ENCODE assay signal across 9 cellular contexts in genomic region chr2:105797298-105797819, GRCh38. TPM values are rescaled to one million over a fixed set of nuclear protein-coding genes. Genes with fewer than 3 reads are reported as not detected.
DNase-seq lines count a peak whose midpoint lies in the region; ATAC-seq and TF ChIP-seq lines count a peak whose summit lies in the region.
"Had no signal": no experiment of that assay in that cellular context is flagged by ENCODE, and none has a peak within 500 bp of the region (broad histone marks: within the 10 kb centered on the region; RNA-seq: fewer than 3 reads in every experiment).

No MANE protein-coding gene starts in this region.

- 69 to 72% methylated on average over 7 of the region's 7 CpGs for WGBS in testis, 2 donors

- TF ChIP-seq POLR2A in testis (IDR thresholded peaks at IDR 0.05): no peak

- H3K36me3 ChIP-seq in testis (ENCODE audit: low read depth, missing control alignments): no peaks in the 10 kb centered on the region

- H3K9me3 Mint-ChIP-seq in natural killer cell: no peaks in the 10 kb centered on the region

- peak; percentile 59 for ATAC-seq in GM18498 (IDR thresholded peaks at IDR 0.05; ENCODE audit: unreplicated experiment)
- peak; percentile 49 for ATAC-seq in GM21786 (IDR thresholded peaks at IDR 0.05; ENCODE audit: unreplicated experiment)
- peak; percentile 58 to 77 (median 76) for ATAC-seq in natural killer cell

- peak overlapping the region; percentile 81 for H3K4me3 Mint-ChIP-seq in natural killer cell

- TF ChIP-seq CTCF in cardiac fibroblast (IDR thresholded peaks at IDR 0.05; ENCODE audit: low read depth, low read length) (no peak), natural killer cell (IDR thresholded peaks at IDR 0.05) (no peak), testis (IDR thresholded peaks at IDR 0.05) (no peak)

- no peak overlapping the region for H3K4me3 ChIP-seq in cardiac fibroblast (replicated peaks in 1 of 2; ENCODE audit: low read depth in 2 of 2, low read length in 2 of 2)
- no peak overlapping the region for H3K4me3 ChIP-seq in testis

- no peaks in the 10 kb centered on the region for H3K27me3 Mint-ChIP-seq in natural killer cell (ENCODE audit: low read depth in 2 of 2)

- H3K9me3 ChIP-seq in testis: no peaks in the 10 kb centered on the region

- H3K4me1 ChIP-seq in testis: peaks cover 17% of the 10 kb centered on the region

- peak; percentile 29 for DNase-seq in LHCN-M2 (ENCODE audit: low read depth)
- peak; percentile 63 to 67 for DNase-seq in cardiac fibroblast (ENCODE audit: low read depth in 2 of 2)
- peak; percentile 54 for DNase-seq in natural killer cell
- DNase-seq in testis: no peak
- no peak for DNase-seq in NCI-H2196 treated with DMSO at 0.1 percent for 48 hours (lab: John Stamatoyannopoulos, UW; ENCODE audit: unreplicated experiment)
- no peak for DNase-seq in NCI-H524 (lab: John Stamatoyannopoulos, UW)

- peak overlapping the region in 1 of 2 donors; percentile 36 for H3K27ac ChIP-seq in testis
- H3K27ac ChIP-seq: VCaP had no signal

- intact Hi-C loops in natural killer cell (cut with micrococcal nuclease): loop anchor here (2.0 to 5.0 kb wide), 4 partner anchors 35 to 725 kb away; no protein-coding TSS in a partner anchor
- intact Hi-C loops in testis (cut with DNase I; ENCODE audit: low total_unique reads): no loop called here

- peak overlapping the region; percentile 91 to 93 for H3K27ac Mint-ChIP-seq in natural killer cell

- no peaks in the 10 kb centered on the region for H3K27me3 ChIP-seq in testis

- peaks cover 88% of the 10 kb centered on the region in 2 donors for H3K4me1 Mint-ChIP-seq in natural killer cell

- no peaks in the 10 kb centered on the region for H3K36me3 Mint-ChIP-seq in natural killer cell

RNA-seq across cellular contexts. Expression of gene NCK2, which starts 52.6 kb away (rescaled TPM):
- total RNA-seq in LHCN-M2 (2014; rRNA removed) (23.0 and 25.0 TPM in 2 replicates), natural killer cell (10 to 100 TPM; 34.1 to 50.8 (median 43.0) TPM), testis (100 to 1,000 TPM; 105 to 168 TPM)
- 22.1 TPM for polyA plus RNA-seq in LHCN-M2 (2012)
- 67.7 TPM for polyA plus RNA-seq in testis (ENCODE audit: insufficient read depth, low read depth, low replicate concordance)

Comparison
In these comparisons a context has a peak if more than half of its experiments do, and no peak if none do; other contexts are left out.
1. DNase-seq: peak in LHCN-M2 (single experiment), cardiac fibroblast (2 of 2) and natural killer cell (single experiment); none in testis (single experiment), NCI-H2196 treated with DMSO at 0.1 percent for 48 hours (single experiment) and NCI-H524 (0 of 2).
2. Peak in every context shown above with its lines, with median percentiles within 50 percentile points of each other: ATAC-seq.